ENCODE assay signal across 2 cellular contexts in the genomic region with DNA sequence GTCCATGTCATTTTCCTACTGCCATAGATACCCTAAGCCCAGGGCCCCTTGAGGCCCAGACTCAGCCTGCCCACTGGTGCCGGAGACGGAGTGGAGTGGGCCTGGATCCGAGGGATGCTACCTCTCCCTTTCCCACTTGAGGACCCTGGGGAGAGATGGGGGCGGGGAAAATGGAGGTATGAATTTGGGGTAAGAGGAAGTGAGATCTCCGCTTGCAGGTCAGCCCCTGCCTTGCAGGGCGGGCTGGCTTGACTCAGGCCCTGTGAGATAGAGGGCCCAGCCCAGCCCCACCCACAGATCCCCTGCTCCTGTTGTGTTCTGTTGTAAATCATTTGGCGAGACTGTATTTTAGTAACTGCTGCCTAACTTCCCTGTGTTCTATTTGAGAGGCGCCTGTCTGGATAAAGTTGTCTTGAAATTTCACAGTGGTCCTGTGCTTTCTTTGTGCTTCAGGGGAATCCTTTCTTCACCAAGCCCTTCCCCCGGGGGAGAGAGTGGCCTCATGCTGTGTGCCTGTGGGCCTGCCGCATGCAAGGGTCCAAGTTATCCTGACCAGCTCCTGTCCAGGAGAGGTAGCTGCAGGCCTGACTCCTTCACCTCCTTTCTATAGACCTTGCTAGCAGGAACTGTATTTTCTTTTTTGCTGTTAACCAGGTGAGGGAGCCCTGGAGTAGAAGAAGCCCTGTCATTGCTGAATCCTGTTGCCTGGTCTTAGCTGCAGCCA.
TF ChIP-seq lines count a peak whose summit lies in the region.

No MANE protein-coding gene starts in this region.

TF ChIP-seq in GM12878, 131 proteins besides CTCF, POLR2A, EP300 and RAD21:
- TF ChIP-seq SPI1 (IDR thresholded peaks at IDR 0.05; ENCODE audit: borderline replicate concordance, insufficient read depth, low read depth, low read length) (peak; percentile 66; the same call in 1 of the 2 replicates), EZH2 (IDR thresholded peaks at IDR 0.05; ENCODE audit: borderline replicate concordance, control insufficient read depth, low read depth, low read length) (no peak), CHD1 (IDR thresholded peaks at IDR 0.05; ENCODE audit: low read depth, low read length) (no peak), ZZZ3 (IDR thresholded peaks at IDR 0.05; ENCODE audit: control insufficient read depth, insufficient read length, low read depth) (no peak), SMC3 (IDR thresholded peaks at IDR 0.05; ENCODE audit: borderline replicate concordance, low read length) (peak; percentile 33; the same call in 1 of the 2 replicates), RCOR1 (conservative IDR thresholded peaks at IDR 0.05; ENCODE audit: low read depth, low read length) (no peak), MTA3 (IDR thresholded peaks at IDR 0.05; ENCODE audit: borderline replicate concordance, low read length) (peak; percentile 31; the same call in 1 of the 2 replicates), MTA2 (IDR thresholded peaks at IDR 0.05; ENCODE audit: low read depth) (no peak), TCF7 (IDR thresholded peaks at IDR 0.05; ENCODE audit: borderline replicate concordance) (no peak), CREB1 (IDR thresholded peaks at IDR 0.05; ENCODE audit: low read depth) (0 out of 2 replicates have a peak, but pooled peaks have one; percentile 10), MYC (IDR thresholded peaks at IDR 0.05; ENCODE audit: insufficient read depth, insufficient read length, insufficient replicate concordance, low read length, severe bottlenecking) (no peak), YY1 (IDR thresholded peaks at IDR 0.05; ENCODE audit: low read depth, low read length) (peak; percentile 52), IKZF1 (conservative IDR thresholded peaks at IDR 0.05) (no peak)
- TF ChIP-seq, protein P1, sequence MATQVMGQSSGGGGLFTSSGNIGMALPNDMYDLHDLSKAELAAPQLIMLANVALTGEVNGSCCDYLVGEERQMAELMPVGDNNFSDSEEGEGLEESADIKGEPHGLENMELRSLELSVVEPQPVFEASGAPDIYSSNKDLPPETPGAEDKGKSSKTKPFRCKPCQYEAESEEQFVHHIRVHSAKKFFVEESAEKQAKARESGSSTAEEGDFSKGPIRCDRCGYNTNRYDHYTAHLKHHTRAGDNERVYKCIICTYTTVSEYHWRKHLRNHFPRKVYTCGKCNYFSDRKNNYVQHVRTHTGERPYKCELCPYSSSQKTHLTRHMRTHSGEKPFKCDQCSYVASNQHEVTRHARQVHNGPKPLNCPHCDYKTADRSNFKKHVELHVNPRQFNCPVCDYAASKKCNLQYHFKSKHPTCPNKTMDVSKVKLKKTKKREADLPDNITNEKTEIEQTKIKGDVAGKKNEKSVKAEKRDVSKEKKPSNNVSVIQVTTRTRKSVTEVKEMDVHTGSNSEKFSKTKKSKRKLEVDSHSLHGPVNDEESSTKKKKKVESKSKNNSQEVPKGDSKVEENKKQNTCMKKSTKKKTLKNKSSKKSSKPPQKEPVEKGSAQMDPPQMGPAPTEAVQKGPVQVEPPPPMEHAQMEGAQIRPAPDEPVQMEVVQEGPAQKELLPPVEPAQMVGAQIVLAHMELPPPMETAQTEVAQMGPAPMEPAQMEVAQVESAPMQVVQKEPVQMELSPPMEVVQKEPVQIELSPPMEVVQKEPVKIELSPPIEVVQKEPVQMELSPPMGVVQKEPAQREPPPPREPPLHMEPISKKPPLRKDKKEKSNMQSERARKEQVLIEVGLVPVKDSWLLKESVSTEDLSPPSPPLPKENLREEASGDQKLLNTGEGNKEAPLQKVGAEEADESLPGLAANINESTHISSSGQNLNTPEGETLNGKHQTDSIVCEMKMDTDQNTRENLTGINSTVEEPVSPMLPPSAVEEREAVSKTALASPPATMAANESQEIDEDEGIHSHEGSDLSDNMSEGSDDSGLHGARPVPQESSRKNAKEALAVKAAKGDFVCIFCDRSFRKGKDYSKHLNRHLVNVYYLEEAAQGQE (IDR thresholded peaks at IDR 0.05; ENCODE audit: low read depth, low read length): no peak
- TF ChIP-seq, protein P2, sequence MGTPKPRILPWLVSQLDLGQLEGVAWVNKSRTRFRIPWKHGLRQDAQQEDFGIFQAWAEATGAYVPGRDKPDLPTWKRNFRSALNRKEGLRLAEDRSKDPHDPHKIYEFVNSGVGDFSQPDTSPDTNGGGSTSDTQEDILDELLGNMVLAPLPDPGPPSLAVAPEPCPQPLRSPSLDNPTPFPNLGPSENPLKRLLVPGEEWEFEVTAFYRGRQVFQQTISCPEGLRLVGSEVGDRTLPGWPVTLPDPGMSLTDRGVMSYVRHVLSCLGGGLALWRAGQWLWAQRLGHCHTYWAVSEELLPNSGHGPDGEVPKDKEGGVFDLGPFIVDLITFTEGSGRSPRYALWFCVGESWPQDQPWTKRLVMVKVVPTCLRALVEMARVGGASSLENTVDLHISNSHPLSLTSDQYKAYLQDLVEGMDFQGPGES (IDR thresholded peaks at IDR 0.05): no peak

TF ChIP-seq in HepG2, 621 proteins besides CTCF, POLR2A, EP300 and RAD21 (continues in another document):
- no peak for TF ChIP-seq ZNF326 (CRISPR knock-in tag; IDR thresholded peaks at IDR 0.05; ENCODE audit: borderline replicate concordance)
- no peak for TF ChIP-seq ZNF12 (CRISPR knock-in tag; IDR thresholded peaks at IDR 0.05)
- TF ChIP-seq RBFOX2 (IDR thresholded peaks at IDR 0.05; ENCODE audit: low read depth, low read length): no peak
- TF ChIP-seq ZFY (CRISPR knock-in tag; IDR thresholded peaks at IDR 0.05): peak; percentile 27; the same call in 1 of the 2 replicates
- TF ChIP-seq XRCC5 (optimal IDR thresholded peaks at IDR 0.05; ENCODE audit: low read length): peak; percentile 42
- peak; percentile 37; the same call in 1 of the 2 replicates for TF ChIP-seq STAG1 (CRISPR knock-in tag; IDR thresholded peaks at IDR 0.05)
- no peak for TF ChIP-seq DNMT1 (CRISPR knock-in tag; IDR thresholded peaks at IDR 0.05)
- TF ChIP-seq NFATC3 (CRISPR knock-in tag; IDR thresholded peaks at IDR 0.05): no peak
- no peak for TF ChIP-seq MBNL3 (CRISPR knock-in tag; conservative IDR thresholded peaks at IDR 0.05)
- TF ChIP-seq, protein P3, sequence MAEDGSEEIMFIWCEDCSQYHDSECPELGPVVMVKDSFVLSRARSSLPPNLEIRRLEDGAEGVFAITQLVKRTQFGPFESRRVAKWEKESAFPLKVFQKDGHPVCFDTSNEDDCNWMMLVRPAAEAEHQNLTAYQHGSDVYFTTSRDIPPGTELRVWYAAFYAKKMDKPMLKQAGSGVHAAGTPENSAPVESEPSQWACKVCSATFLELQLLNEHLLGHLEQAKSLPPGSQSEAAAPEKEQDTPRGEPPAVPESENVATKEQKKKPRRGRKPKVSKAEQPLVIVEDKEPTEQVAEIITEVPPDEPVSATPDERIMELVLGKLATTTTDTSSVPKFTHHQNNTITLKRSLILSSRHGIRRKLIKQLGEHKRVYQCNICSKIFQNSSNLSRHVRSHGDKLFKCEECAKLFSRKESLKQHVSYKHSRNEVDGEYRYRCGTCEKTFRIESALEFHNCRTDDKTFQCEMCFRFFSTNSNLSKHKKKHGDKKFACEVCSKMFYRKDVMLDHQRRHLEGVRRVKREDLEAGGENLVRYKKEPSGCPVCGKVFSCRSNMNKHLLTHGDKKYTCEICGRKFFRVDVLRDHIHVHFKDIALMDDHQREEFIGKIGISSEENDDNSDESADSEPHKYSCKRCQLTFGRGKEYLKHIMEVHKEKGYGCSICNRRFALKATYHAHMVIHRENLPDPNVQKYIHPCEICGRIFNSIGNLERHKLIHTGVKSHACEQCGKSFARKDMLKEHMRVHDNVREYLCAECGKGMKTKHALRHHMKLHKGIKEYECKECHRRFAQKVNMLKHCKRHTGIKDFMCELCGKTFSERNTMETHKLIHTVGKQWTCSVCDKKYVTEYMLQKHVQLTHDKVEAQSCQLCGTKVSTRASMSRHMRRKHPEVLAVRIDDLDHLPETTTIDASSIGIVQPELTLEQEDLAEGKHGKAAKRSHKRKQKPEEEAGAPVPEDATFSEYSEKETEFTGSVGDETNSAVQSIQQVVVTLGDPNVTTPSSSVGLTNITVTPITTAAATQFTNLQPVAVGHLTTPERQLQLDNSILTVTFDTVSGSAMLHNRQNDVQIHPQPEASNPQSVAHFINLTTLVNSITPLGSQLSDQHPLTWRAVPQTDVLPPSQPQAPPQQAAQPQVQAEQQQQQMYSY (CRISPR knock-in tag; IDR thresholded peaks at IDR 0.05): peak; percentile 98
- no peak for TF ChIP-seq SALL2 (CRISPR knock-in tag; IDR thresholded peaks at IDR 0.05)
- TF ChIP-seq, protein P4, sequence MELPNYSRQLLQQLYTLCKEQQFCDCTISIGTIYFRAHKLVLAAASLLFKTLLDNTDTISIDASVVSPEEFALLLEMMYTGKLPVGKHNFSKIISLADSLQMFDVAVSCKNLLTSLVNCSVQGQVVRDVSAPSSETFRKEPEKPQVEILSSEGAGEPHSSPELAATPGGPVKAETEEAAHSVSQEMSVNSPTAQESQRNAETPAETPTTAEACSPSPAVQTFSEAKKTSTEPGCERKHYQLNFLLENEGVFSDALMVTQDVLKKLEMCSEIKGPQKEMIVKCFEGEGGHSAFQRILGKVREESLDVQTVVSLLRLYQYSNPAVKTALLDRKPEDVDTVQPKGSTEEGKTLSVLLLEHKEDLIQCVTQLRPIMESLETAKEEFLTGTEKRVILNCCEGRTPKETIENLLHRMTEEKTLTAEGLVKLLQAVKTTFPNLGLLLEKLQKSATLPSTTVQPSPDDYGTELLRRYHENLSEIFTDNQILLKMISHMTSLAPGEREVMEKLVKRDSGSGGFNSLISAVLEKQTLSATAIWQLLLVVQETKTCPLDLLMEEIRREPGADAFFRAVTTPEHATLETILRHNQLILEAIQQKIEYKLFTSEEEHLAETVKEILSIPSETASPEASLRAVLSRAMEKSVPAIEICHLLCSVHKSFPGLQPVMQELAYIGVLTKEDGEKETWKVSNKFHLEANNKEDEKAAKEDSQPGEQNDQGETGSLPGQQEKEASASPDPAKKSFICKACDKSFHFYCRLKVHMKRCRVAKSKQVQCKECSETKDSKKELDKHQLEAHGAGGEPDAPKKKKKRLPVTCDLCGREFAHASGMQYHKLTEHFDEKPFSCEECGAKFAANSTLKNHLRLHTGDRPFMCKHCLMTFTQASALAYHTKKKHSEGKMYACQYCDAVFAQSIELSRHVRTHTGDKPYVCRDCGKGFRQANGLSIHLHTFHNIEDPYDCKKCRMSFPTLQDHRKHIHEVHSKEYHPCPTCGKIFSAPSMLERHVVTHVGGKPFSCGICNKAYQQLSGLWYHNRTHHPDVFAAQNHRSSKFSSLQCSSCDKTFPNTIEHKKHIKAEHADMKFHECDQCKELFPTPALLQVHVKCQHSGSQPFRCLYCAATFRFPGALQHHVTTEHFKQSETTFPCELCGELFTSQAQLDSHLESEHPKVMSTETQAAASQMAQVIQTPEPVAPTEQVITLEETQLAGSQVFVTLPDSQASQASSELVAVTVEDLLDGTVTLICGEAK (IDR thresholded peaks at IDR 0.05): no peak
- TF ChIP-seq, protein P4 (CRISPR knock-in tag; IDR thresholded peaks at IDR 0.05): no peak
- no peak for TF ChIP-seq KLF13 (CRISPR knock-in tag; IDR thresholded peaks at IDR 0.05)
- no peak for TF ChIP-seq POGZ (CRISPR knock-in tag; IDR thresholded peaks at IDR 0.05)
- TF ChIP-seq REPIN1 (CRISPR knock-in tag; IDR thresholded peaks at IDR 0.05; ENCODE audit: borderline replicate concordance, low read depth): 0 out of 2 replicates have a peak, but pooled peaks have one; percentile 31
- no peak for TF ChIP-seq ZNF768 (CRISPR knock-in tag; IDR thresholded peaks at IDR 0.05)
- TF ChIP-seq, protein P5, sequence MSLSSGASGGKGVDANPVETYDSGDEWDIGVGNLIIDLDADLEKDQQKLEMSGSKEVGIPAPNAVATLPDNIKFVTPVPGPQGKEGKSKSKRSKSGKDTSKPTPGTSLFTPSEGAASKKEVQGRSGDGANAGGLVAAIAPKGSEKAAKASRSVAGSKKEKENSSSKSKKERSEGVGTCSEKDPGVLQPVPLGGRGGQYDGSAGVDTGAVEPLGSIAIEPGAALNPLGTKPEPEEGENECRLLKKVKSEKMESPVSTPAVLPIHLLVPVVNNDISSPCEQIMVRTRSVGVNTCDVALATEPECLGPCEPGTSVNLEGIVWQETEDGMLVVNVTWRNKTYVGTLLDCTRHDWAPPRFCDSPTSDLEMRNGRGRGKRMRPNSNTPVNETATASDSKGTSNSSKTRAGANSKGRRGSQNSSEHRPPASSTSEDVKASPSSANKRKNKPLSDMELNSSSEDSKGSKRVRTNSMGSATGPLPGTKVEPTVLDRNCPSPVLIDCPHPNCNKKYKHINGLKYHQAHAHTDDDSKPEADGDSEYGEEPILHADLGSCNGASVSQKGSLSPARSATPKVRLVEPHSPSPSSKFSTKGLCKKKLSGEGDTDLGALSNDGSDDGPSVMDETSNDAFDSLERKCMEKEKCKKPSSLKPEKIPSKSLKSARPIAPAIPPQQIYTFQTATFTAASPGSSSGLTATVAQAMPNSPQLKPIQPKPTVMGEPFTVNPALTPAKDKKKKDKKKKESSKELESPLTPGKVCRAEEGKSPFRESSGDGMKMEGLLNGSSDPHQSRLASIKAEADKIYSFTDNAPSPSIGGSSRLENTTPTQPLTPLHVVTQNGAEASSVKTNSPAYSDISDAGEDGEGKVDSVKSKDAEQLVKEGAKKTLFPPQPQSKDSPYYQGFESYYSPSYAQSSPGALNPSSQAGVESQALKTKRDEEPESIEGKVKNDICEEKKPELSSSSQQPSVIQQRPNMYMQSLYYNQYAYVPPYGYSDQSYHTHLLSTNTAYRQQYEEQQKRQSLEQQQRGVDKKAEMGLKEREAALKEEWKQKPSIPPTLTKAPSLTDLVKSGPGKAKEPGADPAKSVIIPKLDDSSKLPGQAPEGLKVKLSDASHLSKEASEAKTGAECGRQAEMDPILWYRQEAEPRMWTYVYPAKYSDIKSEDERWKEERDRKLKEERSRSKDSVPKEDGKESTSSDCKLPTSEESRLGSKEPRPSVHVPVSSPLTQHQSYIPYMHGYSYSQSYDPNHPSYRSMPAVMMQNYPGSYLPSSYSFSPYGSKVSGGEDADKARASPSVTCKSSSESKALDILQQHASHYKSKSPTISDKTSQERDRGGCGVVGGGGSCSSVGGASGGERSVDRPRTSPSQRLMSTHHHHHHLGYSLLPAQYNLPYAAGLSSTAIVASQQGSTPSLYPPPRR (CRISPR knock-in tag; IDR thresholded peaks at IDR 0.05; ENCODE audit: borderline replicate concordance): no peak
- no peak for TF ChIP-seq NR3C1 (CRISPR knock-in tag; IDR thresholded peaks at IDR 0.05)
- 0 out of 2 replicates have a peak, but pooled peaks have one; percentile 27 for TF ChIP-seq ELF3 (CRISPR knock-in tag; IDR thresholded peaks at IDR 0.05)
